Comparison of ENCODE assay signal across 1 cellular context in genomic region chr18:54528942-54529376, GRCh38.
TF ChIP-seq lines count a peak whose summit lies in the region.

No MANE protein-coding gene starts in this region.

TF ChIP-seq in H1, 55 proteins besides CTCF, POLR2A, EP300 and RAD21:
- peak; percentile 53; the same call in 1 of the 2 replicates for TF ChIP-seq E2F6 (IDR thresholded peaks at IDR 0.05)
- TF ChIP-seq TEAD4 (IDR thresholded peaks at IDR 0.05; ENCODE audit: low read depth, low read length) = no peak
- TF ChIP-seq CHD7 (IDR thresholded peaks at IDR 0.05; ENCODE audit: insufficient replicate concordance, low read length) = peak; percentile 86
- TF ChIP-seq YY1 (IDR thresholded peaks at IDR 0.05; ENCODE audit: low read depth, low read length) = no peak
- no peak for TF ChIP-seq SIRT6 (IDR thresholded peaks at IDR 0.05; ENCODE audit: low read length)
- no peak for TF ChIP-seq HDAC2 (IDR thresholded peaks at IDR 0.05; ENCODE audit: borderline replicate concordance in 1 of 2, low read depth in 2 of 2, low read length in 2 of 2)
- peak; percentile 4 for TF ChIP-seq KDM4A (IDR thresholded peaks at IDR 0.05; ENCODE audit: low read depth, low read length, severe bottlenecking)
- no peak for TF ChIP-seq TCF12 (IDR thresholded peaks at IDR 0.05; ENCODE audit: low read depth, low read length)
- no peak for TF ChIP-seq SIN3A (conservative IDR thresholded peaks at IDR 0.05 in 1 of 2, IDR thresholded peaks at IDR 0.05 in 1 of 2; ENCODE audit: low read depth in 1 of 2, low read length in 2 of 2)
- TF ChIP-seq BRCA1 (IDR thresholded peaks at IDR 0.05; ENCODE audit: low read depth, low read length) = no peak
- TF ChIP-seq CBX5 (IDR thresholded peaks at IDR 0.05; ENCODE audit: low read depth, low read length) = no peak
- TF ChIP-seq EZH2 (IDR thresholded peaks at IDR 0.05; ENCODE audit: low read depth, low read length, severe bottlenecking) = no peak
- TF ChIP-seq SUZ12 (IDR thresholded peaks at IDR 0.05; ENCODE audit: low read length) = no peak
- no peak for TF ChIP-seq EGR1 (IDR thresholded peaks at IDR 0.05; ENCODE audit: borderline replicate concordance, low read depth, low read length)
- TF ChIP-seq FOSL1 (IDR thresholded peaks at IDR 0.05; ENCODE audit: insufficient read depth, low read depth, low read length) = no peak
- no peak for TF ChIP-seq CHD2 (IDR thresholded peaks at IDR 0.05; ENCODE audit: low read length)
- no peak for TF ChIP-seq ASH2L (IDR thresholded peaks at IDR 0.05; ENCODE audit: low read length)
- peak; percentile 72; the same call in 1 of the 2 replicates for TF ChIP-seq MAX (IDR thresholded peaks at IDR 0.05)
- TF ChIP-seq BCL11A (IDR thresholded peaks at IDR 0.05; ENCODE audit: low read depth in 2 of 2, low read length in 2 of 2) = no peak
- no peak for TF ChIP-seq JUN (IDR thresholded peaks at IDR 0.05; ENCODE audit: low read depth, low read length)
- TF ChIP-seq NANOG (IDR thresholded peaks at IDR 0.05; ENCODE audit: insufficient read depth, low read depth, low read length, poor library complexity, severe bottlenecking) = peak; percentile 4
- TF ChIP-seq MAFK (IDR thresholded peaks at IDR 0.05; ENCODE audit: low read depth, low read length) = no peak
- no peak for TF ChIP-seq SRF (IDR thresholded peaks at IDR 0.05; ENCODE audit: low read depth, low read length)
- TF ChIP-seq CTBP2 (IDR thresholded peaks at IDR 0.05; ENCODE audit: borderline replicate concordance, insufficient read depth, insufficient read length, low read length) = no peak
- no peak for TF ChIP-seq CEBPB (IDR thresholded peaks at IDR 0.05; ENCODE audit: low read depth, low read length)
